2 cellular contexts compared by ENCODE assay signal in the genomic region with DNA sequence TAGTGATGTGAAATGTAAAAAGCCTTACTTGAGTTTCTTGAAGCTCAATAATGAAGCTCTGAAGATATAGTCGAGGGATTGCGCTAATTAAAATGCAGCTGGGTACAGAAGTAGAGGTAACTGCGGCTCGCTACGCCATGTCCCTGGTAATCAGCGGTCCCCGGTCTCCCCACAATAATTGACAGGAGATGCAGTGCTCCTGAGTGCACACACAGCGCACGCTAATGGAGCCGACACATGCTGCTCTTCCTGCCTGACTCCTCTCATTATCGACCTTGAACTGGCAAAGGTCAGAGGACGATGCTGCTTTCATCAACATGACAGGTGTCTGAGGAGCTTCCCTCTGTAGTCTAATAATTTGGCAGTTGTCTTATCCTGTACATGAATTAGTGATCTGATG.
TF ChIP-seq lines count a peak whose summit lies in the region.

No MANE protein-coding gene starts in this region.

TF ChIP-seq in H1, 55 proteins besides CTCF, POLR2A, EP300 and RAD21:
- TF ChIP-seq RXRA (IDR thresholded peaks at IDR 0.05; ENCODE audit: insufficient read depth, low read depth, low read length) (no peak), SIX5 (IDR thresholded peaks at IDR 0.05; ENCODE audit: low read depth, low read length) (no peak), HDAC6 (IDR thresholded peaks at IDR 0.05; ENCODE audit: low read depth, low read length) (no peak), SP4 (IDR thresholded peaks at IDR 0.05; ENCODE audit: low read length) (no peak), CTBP2 (IDR thresholded peaks at IDR 0.05; ENCODE audit: borderline replicate concordance, insufficient read depth, insufficient read length, low read length) (no peak), SP1 (IDR thresholded peaks at IDR 0.05; ENCODE audit: low read depth, low read length) (no peak), POLR2AphosphoS5 (IDR thresholded peaks at IDR 0.05; ENCODE audit: low read depth, low read length) (no peak), SAP30 (IDR thresholded peaks at IDR 0.05; ENCODE audit: insufficient read depth, insufficient replicate concordance, low read length) (no peak)
TF ChIP-seq in H1: peak in this region for 0.

TF ChIP-seq in neural cell, 6 proteins besides CTCF, POLR2A, EP300 and RAD21:
- TF ChIP-seq MXI1 (conservative IDR thresholded peaks at IDR 0.05; ENCODE audit: poor library complexity, severe bottlenecking): no peak
- peak; percentile 56 for TF ChIP-seq POLR2AphosphoS5 (IDR thresholded peaks at IDR 0.05)
TF ChIP-seq in neural cell: peak in this region for 1.
